ENCODE assay signal across 1 cellular context in genomic region chr19:39412100-39412866, GRCh38.
TF ChIP-seq lines count a peak whose summit lies in the region.

Gene PLEKHG2 (plus strand): TSS chr19:39412669. CDS start chr19:39414087, 1,418 bp downstream.

TF ChIP-seq in GM12878, 131 proteins besides CTCF, POLR2A, EP300 and RAD21 (continued from another document and continues in another):
- TF ChIP-seq, protein P1, sequence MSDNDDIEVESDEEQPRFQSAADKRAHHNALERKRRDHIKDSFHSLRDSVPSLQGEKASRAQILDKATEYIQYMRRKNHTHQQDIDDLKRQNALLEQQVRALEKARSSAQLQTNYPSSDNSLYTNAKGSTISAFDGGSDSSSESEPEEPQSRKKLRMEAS (IDR thresholded peaks at IDR 0.05; ENCODE audit: low read depth, low read length): 0 out of 2 replicates have a peak, but pooled peaks have one; percentile 34
- TF ChIP-seq SIX5 (IDR thresholded peaks at IDR 0.05; ENCODE audit: low read depth, low read length, severe bottlenecking): peak; percentile 6
- peak; percentile 89; the same call in 1 of the 2 replicates for TF ChIP-seq CHD1 (IDR thresholded peaks at IDR 0.05; ENCODE audit: low read depth, low read length)
- peak; percentile 57 for TF ChIP-seq KLF5 (IDR thresholded peaks at IDR 0.05; ENCODE audit: partially characterized antibody)
- peak; percentile 48 for TF ChIP-seq ZBTB11 (CRISPR knock-in tag; IDR thresholded peaks at IDR 0.05)
- TF ChIP-seq SPI1 (IDR thresholded peaks at IDR 0.05; ENCODE audit: borderline replicate concordance, insufficient read depth, low read depth, low read length): peak; percentile 46; the same call in 1 of the 2 replicates
- TF ChIP-seq LARP7 (IDR thresholded peaks at IDR 0.05): peak; percentile 98
- TF ChIP-seq NR2C2 (IDR thresholded peaks at IDR 0.05; ENCODE audit: borderline replicate concordance, control insufficient read depth, insufficient read length, low read depth): no peak
- TF ChIP-seq DPF2 (IDR thresholded peaks at IDR 0.05): peak; percentile 94
- TF ChIP-seq MEF2B (IDR thresholded peaks at IDR 0.05; ENCODE audit: partially characterized antibody, poor library complexity, severe bottlenecking): peak; percentile 42
- TF ChIP-seq EZH2 (IDR thresholded peaks at IDR 0.05; ENCODE audit: borderline replicate concordance, control insufficient read depth, low read depth, low read length): no peak
- TF ChIP-seq SMC3 (IDR thresholded peaks at IDR 0.05; ENCODE audit: borderline replicate concordance, low read length): peak; percentile 50; the same call in 1 of the 2 replicates
- no peak for TF ChIP-seq CREB1 (IDR thresholded peaks at IDR 0.05; ENCODE audit: low read depth)
- peak; percentile 71 for TF ChIP-seq BACH1 (IDR thresholded peaks at IDR 0.05; ENCODE audit: borderline replicate concordance)
- peak; percentile 55; the same call in 1 of the 2 replicates for TF ChIP-seq IRF4 (IDR thresholded peaks at IDR 0.05; ENCODE audit: low read depth, low read length)
- TF ChIP-seq, protein P2, sequence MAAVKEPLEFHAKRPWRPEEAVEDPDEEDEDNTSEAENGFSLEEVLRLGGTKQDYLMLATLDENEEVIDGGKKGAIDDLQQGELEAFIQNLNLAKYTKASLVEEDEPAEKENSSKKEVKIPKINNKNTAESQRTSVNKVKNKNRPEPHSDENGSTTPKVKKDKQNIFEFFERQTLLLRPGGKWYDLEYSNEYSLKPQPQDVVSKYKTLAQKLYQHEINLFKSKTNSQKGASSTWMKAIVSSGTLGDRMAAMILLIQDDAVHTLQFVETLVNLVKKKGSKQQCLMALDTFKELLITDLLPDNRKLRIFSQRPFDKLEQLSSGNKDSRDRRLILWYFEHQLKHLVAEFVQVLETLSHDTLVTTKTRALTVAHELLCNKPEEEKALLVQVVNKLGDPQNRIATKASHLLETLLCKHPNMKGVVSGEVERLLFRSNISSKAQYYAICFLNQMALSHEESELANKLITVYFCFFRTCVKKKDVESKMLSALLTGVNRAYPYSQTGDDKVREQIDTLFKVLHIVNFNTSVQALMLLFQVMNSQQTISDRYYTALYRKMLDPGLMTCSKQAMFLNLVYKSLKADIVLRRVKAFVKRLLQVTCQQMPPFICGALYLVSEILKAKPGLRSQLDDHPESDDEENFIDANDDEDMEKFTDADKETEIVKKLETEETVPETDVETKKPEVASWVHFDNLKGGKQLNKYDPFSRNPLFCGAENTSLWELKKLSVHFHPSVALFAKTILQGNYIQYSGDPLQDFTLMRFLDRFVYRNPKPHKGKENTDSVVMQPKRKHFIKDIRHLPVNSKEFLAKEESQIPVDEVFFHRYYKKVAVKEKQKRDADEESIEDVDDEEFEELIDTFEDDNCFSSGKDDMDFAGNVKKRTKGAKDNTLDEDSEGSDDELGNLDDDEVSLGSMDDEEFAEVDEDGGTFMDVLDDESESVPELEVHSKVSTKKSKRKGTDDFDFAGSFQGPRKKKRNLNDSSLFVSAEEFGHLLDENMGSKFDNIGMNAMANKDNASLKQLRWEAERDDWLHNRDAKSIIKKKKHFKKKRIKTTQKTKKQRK (IDR thresholded peaks at IDR 0.05; ENCODE audit: low read depth, low read length): 0 out of 2 replicates have a peak, but pooled peaks have one; percentile 34
- peak; percentile 55 for TF ChIP-seq E2F8 (IDR thresholded peaks at IDR 0.05; ENCODE audit: low read depth, partially characterized antibody)
- peak; percentile 33; the same call in 1 of the 2 replicates for TF ChIP-seq MXI1 (IDR thresholded peaks at IDR 0.05; ENCODE audit: low read depth, low read length)
- TF ChIP-seq ASH2L (IDR thresholded peaks at IDR 0.05; ENCODE audit: borderline replicate concordance, low read depth): peak; percentile 89; the same call in 1 of the 2 replicates
- peak; percentile 66; the same call in 1 of the 2 replicates for TF ChIP-seq BCL11A (IDR thresholded peaks at IDR 0.05; ENCODE audit: low read depth, low read length)
- peak; percentile 95 for TF ChIP-seq NKRF (conservative IDR thresholded peaks at IDR 0.05)
- peak; percentile 65; the same call in 1 of the 2 replicates for TF ChIP-seq ZNF592 (IDR thresholded peaks at IDR 0.05)
- TF ChIP-seq FOXK2 (IDR thresholded peaks at IDR 0.05): no peak
- TF ChIP-seq GATAD2B (conservative IDR thresholded peaks at IDR 0.05; ENCODE audit: low read depth): peak; percentile 100
- peak; percentile 95 for TF ChIP-seq CHD2 (IDR thresholded peaks at IDR 0.05; ENCODE audit: borderline replicate concordance, low read depth, low read length)
- TF ChIP-seq SRF (IDR thresholded peaks at IDR 0.05; ENCODE audit: low read depth in 2 of 2, low read length in 2 of 2): peak; percentile 81 to 99
- TF ChIP-seq RCOR1 (conservative IDR thresholded peaks at IDR 0.05; ENCODE audit: low read depth, low read length): 0 out of 2 replicates have a peak, but pooled peaks have one; percentile 53
- TF ChIP-seq MEF2A (IDR thresholded peaks at IDR 0.05; ENCODE audit: insufficient read depth, low read depth, low read length): 0 out of 2 replicates have a peak, but pooled peaks have one; percentile 3
- 0 out of 2 replicates have a peak, but pooled peaks have one; percentile 15 for TF ChIP-seq REST (IDR thresholded peaks at IDR 0.05; ENCODE audit: low read depth, low read length)
- TF ChIP-seq BRCA1 (IDR thresholded peaks at IDR 0.05; ENCODE audit: low read depth, low read length): no peak
- no peak for TF ChIP-seq FOXM1 (IDR thresholded peaks at IDR 0.05; ENCODE audit: low read depth, low read length)
- TF ChIP-seq NR2C1 (IDR thresholded peaks at IDR 0.05): peak; percentile 16
- TF ChIP-seq CREM (IDR thresholded peaks at IDR 0.05; ENCODE audit: low read depth): peak; percentile 86
- peak; percentile 99 for TF ChIP-seq TARDBP (IDR thresholded peaks at IDR 0.05; ENCODE audit: borderline replicate concordance)
- TF ChIP-seq POLR2AphosphoS5 (IDR thresholded peaks at IDR 0.05; ENCODE audit: low read length): peak; percentile 96
- peak; percentile 54; the same call in 1 of the 2 replicates for TF ChIP-seq EED (IDR thresholded peaks at IDR 0.05; ENCODE audit: low read depth)
- peak; percentile 61; the same call in 1 of the 2 replicates for TF ChIP-seq MYB (IDR thresholded peaks at IDR 0.05; ENCODE audit: borderline replicate concordance, low read depth, low read length)
